ENCODE assay signal across 8 cellular contexts in genomic region chr17:17305282-17305801, GRCh38. TPM values are rescaled to one million over a fixed set of nuclear protein-coding genes. Genes with fewer than 3 reads are reported as not detected.
DNase-seq lines count a peak whose midpoint lies in the region; ATAC-seq and TF ChIP-seq lines count a peak whose summit lies in the region.

No MANE protein-coding gene starts in this region.

- no peak overlapping the region for H3K4me2 ChIP-seq in SK-N-SH

- peak; percentile 73 for DNase-seq in SK-N-SH
- peak; percentile 68 for DNase-seq in NCI-H82 treated with DMSO at 0.1 percent for 48 hours (lab: John Stamatoyannopoulos, UW; ENCODE audit: unreplicated experiment)
- DNase-seq in activated CD8-positive, alpha-beta memory T cell treated with anti-CD3 and anti-CD28 coated beads, Interleukin-2, amount 50 U/mL, for 4 hours: peak; percentile 44
- peak; percentile 67 for DNase-seq in medulla oblongata (ENCODE audit: extremely low spot score)
- no peak for DNase-seq in T1000 (lab: John Stamatoyannopoulos, UW)
- DNase-seq in DMS153 (lab: John Stamatoyannopoulos, UW): no peak

- H2AFZ ChIP-seq in SK-N-SH (ENCODE audit: low read depth): no peak overlapping the region

- H3F3A ChIP-seq in SK-N-SH (replicated peaks; ENCODE audit: insufficient read depth): peaks cover 6% of the 10 kb centered on the region

- H3K36me3 ChIP-seq in SK-N-SH (replicated peaks in 1 of 2; ENCODE audit: control insufficient read depth in 1 of 2, insufficient read depth in 2 of 2, low read length in 1 of 2): no peaks in the 10 kb centered on the region

- H3K27ac ChIP-seq in SK-N-SH (ENCODE audit: low read depth in 2 of 2, low read length in 1 of 2): no peak overlapping the region

- H4K20me1 ChIP-seq in SK-N-SH (ENCODE audit: insufficient read depth): no peaks in the 10 kb centered on the region

- no peaks in the 10 kb centered on the region for H3K27me3 ChIP-seq in SK-N-SH (ENCODE audit: insufficient read depth)

- CTCF ChIA-PET in SK-N-SH (lab: Yijun Ruan, JAX): interaction anchor here (1.3 kb wide), 1 partner anchor 9 kb away, joined by 3 read pairs; no protein-coding TSS in a partner anchor

- peaks cover 7 to 18% of the 10 kb centered on the region in 2 experiments; a peak in 2 of 4 replicates for H3K4me1 ChIP-seq in SK-N-SH (ENCODE audit: control insufficient read depth in 1 of 2, insufficient read depth in 2 of 2, low read depth in 1 of 2, low read length in 1 of 2)

- H3K9me2 ChIP-seq in SK-N-SH: no peaks in the 10 kb centered on the region

- no peak overlapping the region for H3K9ac ChIP-seq in SK-N-SH

- H3K4me3 ChIP-seq in SK-N-SH (ENCODE audit: low read depth in 2 of 2, low read length in 1 of 2): no peak overlapping the region

- H3K79me2 ChIP-seq in SK-N-SH (ENCODE audit: insufficient read depth): no peaks in the 10 kb centered on the region

- WGBS in SK-N-SH (ENCODE audit: low lambda C conversion rate): 70% methylated on average over 7 of the region's 8 CpGs

- TF ChIP-seq EP300 in SK-N-SH (IDR thresholded peaks at IDR 0.05; ENCODE audit: borderline replicate concordance in 1 of 2, low read depth in 1 of 2, low read length in 1 of 2): no peak

- no peak for ATAC-seq in SK-N-SH treated with all-trans-retinoic acid at 6 μM for 48 hours
- ATAC-seq in HG02885 (IDR thresholded peaks at IDR 0.05; ENCODE audit: poor library complexity, unreplicated experiment): peak; percentile 67

- H3K9me3 ChIP-seq in SK-N-SH: no peaks in the 10 kb centered on the region

- POLR2A ChIA-PET in SK-N-SH (lab: Yijun Ruan, JAX): interaction anchor here (0.6 kb wide), 1 partner anchor 54 kb away, joined by 3 read pairs; no protein-coding TSS in a partner anchor

- no peak for TF ChIP-seq RAD21 in SK-N-SH (IDR thresholded peaks at IDR 0.05; ENCODE audit: low read length)

- no peak for TF ChIP-seq CTCF in SK-N-SH (IDR thresholded peaks at IDR 0.05)

TF ChIP-seq in SK-N-SH, 30 proteins besides CTCF, POLR2A, EP300 and RAD21:
- peak; percentile 99 for TF ChIP-seq MXI1 (IDR thresholded peaks at IDR 0.05; ENCODE audit: low read depth, low read length)
- TF ChIP-seq USF1 (IDR thresholded peaks at IDR 0.05; ENCODE audit: borderline replicate concordance, low read depth): peak; percentile 55; the same call in 1 of the 2 replicates
- TF ChIP-seq, protein P1, sequence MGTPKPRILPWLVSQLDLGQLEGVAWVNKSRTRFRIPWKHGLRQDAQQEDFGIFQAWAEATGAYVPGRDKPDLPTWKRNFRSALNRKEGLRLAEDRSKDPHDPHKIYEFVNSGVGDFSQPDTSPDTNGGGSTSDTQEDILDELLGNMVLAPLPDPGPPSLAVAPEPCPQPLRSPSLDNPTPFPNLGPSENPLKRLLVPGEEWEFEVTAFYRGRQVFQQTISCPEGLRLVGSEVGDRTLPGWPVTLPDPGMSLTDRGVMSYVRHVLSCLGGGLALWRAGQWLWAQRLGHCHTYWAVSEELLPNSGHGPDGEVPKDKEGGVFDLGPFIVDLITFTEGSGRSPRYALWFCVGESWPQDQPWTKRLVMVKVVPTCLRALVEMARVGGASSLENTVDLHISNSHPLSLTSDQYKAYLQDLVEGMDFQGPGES (IDR thresholded peaks at IDR 0.05; ENCODE audit: low read depth, low read length): no peak

TF ChIP-seq in SK-N-SH treated with all-trans-retinoic acid at 6 μM for 48 hours, 23 proteins besides CTCF, POLR2A, EP300 and RAD21:
- no peak for TF ChIP-seq ZNF70 (CRISPR knock-in tag; IDR thresholded peaks at IDR 0.05)
TF ChIP-seq in SK-N-SH treated with all-trans-retinoic acid at 6 μM for 48 hours: peak in this region for 0.

RNA-seq across cellular contexts. Expression of gene NT5M, which starts 2.2 kb away (rescaled TPM):
- polyA plus RNA-seq in SK-N-SH (2012; rRNA removed): 3.3 and 3.9 TPM in 2 replicates
- polyA plus RNA-seq in SK-N-SH (2012; cell fraction: cytosol; rRNA removed): 1.6 and 2.4 TPM in 2 replicates
- polyA plus RNA-seq in SK-N-SH (2012; cell fraction: nucleus; rRNA removed): 4.1 and 5.3 TPM in 2 replicates

RNA-seq across cellular contexts. Expression of gene COPS3, which starts 24.3 kb away (rescaled TPM):
- 64.8 and 76.7 TPM in 2 replicates for polyA plus RNA-seq in SK-N-SH (2012; rRNA removed)
- polyA plus RNA-seq in SK-N-SH (2012; cell fraction: cytosol; rRNA removed): 80.7 and 83.8 TPM in 2 replicates
- 44.8 and 69.0 TPM in 2 replicates for polyA plus RNA-seq in SK-N-SH (2012; cell fraction: nucleus; rRNA removed)

Comparison
In these comparisons a context has a peak if more than half of its experiments do, and no peak if none do; other contexts are left out.
1. DNase-seq: peak in SK-N-SH (single experiment), NCI-H82 treated with DMSO at 0.1 percent for 48 hours (single experiment), activated CD8-positive, alpha-beta memory T cell treated with anti-CD3 and anti-CD28 coated beads, Interleukin-2, amount 50 U/mL, for 4 hours (single experiment) and medulla oblongata (single experiment); none in T1000 (single experiment) and DMS153 (single experiment).